Comparison of ENCODE assay signal across 7 cellular contexts in the genomic region with DNA sequence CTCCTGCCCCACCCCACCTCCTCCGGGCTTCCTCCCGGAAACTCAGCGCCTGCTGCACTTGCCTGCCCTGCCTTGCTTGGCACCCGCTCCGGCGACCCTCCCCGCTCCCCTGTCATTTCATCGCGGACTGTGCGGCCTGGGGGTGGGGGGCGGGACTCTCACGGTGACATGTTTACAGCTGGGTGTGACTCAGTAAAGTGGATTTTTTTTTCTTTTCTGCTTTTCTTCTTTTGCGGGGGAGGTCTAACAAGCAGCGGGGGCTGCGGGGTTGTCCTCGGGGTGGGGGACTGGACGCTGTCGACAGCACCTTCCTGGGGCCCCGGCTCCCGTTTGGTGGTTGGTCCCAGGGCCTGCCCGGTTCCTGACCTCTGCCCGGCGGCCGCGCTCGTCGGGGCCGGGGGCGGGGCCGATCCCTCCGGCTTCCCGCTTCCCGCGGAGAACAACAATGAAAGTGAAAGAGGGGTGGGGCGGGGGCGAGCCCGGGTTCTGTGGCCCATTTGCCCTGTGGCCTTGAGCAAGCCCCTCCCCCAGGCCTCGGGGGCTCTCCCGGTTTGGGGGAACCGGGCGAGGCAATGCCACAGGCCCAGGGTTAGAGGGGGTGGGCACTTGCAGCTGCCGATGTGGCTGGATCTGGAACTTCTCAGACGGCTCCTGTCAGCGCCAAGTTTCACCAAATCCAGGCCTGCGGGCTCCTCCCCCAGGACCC. TPM values are rescaled to one million over a fixed set of nuclear protein-coding genes. Genes with fewer than 3 reads are reported as not detected.
DNase-seq lines count a peak whose midpoint lies in the region; ATAC-seq and TF ChIP-seq lines count a peak whose summit lies in the region.

No MANE protein-coding gene starts in this region.

- no peak for TF ChIP-seq POLR2A in esophagus muscularis mucosa (IDR thresholded peaks at IDR 0.05; ENCODE audit: low read depth)

- TF ChIP-seq EP300 in esophagus muscularis mucosa (IDR thresholded peaks at IDR 0.05) = no peak

- H3K27ac ChIP-seq in esophagus muscularis mucosa (replicated peaks in 1 of 4) (peak overlapping the region; percentile 57 to 80 (median 76)), thymus (ENCODE audit: low read depth) (peak overlapping the region; percentile 76)

- no peak for TF ChIP-seq CTCF in GM20000 (IDR thresholded peaks at IDR 0.05; ENCODE audit: extremely low read depth, missing control alignments)
- TF ChIP-seq CTCF in esophagus muscularis mucosa (IDR thresholded peaks at IDR 0.05) = no peak
- no peak for TF ChIP-seq CTCF in nephron (IDR thresholded peaks at IDR 0.05; ENCODE audit: unreplicated experiment in 3 of 3)

- H3K36me3 ChIP-seq in esophagus muscularis mucosa = peaks cover 15 to 31% (median 29%) of the 10 kb centered on the region in 4 donors
- peaks cover 28% of the 10 kb centered on the region for H3K36me3 ChIP-seq in thymus (ENCODE audit: control insufficient read depth, insufficient read depth)

- peaks cover 22% of the 10 kb centered on the region for H3K36me3 Mint-ChIP-seq in nephron (ENCODE audit: low read depth)

- intact Hi-C loops in esophagus muscularis mucosa (cut with DNase I) = no loop called here

- H3K9me3 Mint-ChIP-seq in nephron = no peaks in the 10 kb centered on the region

- under 1% methylated on average over 18 of the region's 45 CpGs for WGBS in esophagus muscularis mucosa
- WGBS in thymus = 1% methylated on average over 45 of the region's 45 CpGs

- no peaks in the 10 kb centered on the region for H3K9me3 ChIP-seq in esophagus muscularis mucosa
- no peaks in the 10 kb centered on the region for H3K9me3 ChIP-seq in thymus (ENCODE audit: control insufficient read depth)

- peaks cover under 1% of the 10 kb centered on the region for H3K27me3 Mint-ChIP-seq in nephron (ENCODE audit: low read depth)

- H3K4me3 Mint-ChIP-seq in nephron = peak overlapping the region; percentile 78 to 86 (median 84)

- H3K27me3 ChIP-seq in esophagus muscularis mucosa (peaks cover 0 to 50% (median 25%) of the 10 kb centered on the region in 4 donors), thymus (ENCODE audit: control insufficient read depth, insufficient read depth) (peaks cover 12% of the 10 kb centered on the region)

- H3K27ac Mint-ChIP-seq in nephron = peak overlapping the region; percentile 48 to 87 (median 70)

- peak overlapping the region; percentile 63 to 74 (median 66) for H3K4me3 ChIP-seq in esophagus muscularis mucosa
- peak overlapping the region; percentile 59 for H3K4me3 ChIP-seq in thymus (ENCODE audit: low read length)

- H3K4me1 Mint-ChIP-seq in nephron = no peaks in the 10 kb centered on the region

- ATAC-seq in HG03439 (IDR thresholded peaks at IDR 0.05; ENCODE audit: unreplicated experiment) = no peak

- H3K4me1 ChIP-seq in esophagus muscularis mucosa (peaks cover 12 to 42% (median 35%) of the 10 kb centered on the region in 4 donors), thymus (ENCODE audit: control insufficient read depth, insufficient read depth, low read length) (peaks cover 10% of the 10 kb centered on the region)

- DNase-seq in GM20000 (ENCODE audit: low spot score) (peak; percentile 87), NCI-H2171 treated with DMSO at 0.1 percent for 48 hours (lab: John Stamatoyannopoulos, UW) (peak; percentile 59), activated T-cell treated with anti-CD3 and anti-CD28 coated beads for 24 hours (ENCODE audit: low read depth) (peak; percentile 51), esophagus muscularis mucosa (ENCODE audit: extremely low spot score) (peak; percentile 86)

RNA-seq across cellular contexts. Expression of gene MDK, which starts 1.0 kb away (rescaled TPM):
- 10 to 100 TPM in 3 of 4 donors, 1 to 10 TPM in 1; 1.2 to 12.8 (median 11.8) TPM for total RNA-seq in esophagus muscularis mucosa
- 150 TPM for polyA plus RNA-seq in thymus

RNA-seq across cellular contexts. Expression of gene CHRM4, which starts 11.1 kb away (rescaled TPM):
- 1 to 10 TPM in 2 of 4 donors, under 1 TPM in 2; 0.34 to 1.5 (median 1.0) TPM for total RNA-seq in esophagus muscularis mucosa
- polyA plus RNA-seq in thymus = 0.23 TPM

RNA-seq across cellular contexts. Expression of gene DGKZ, which starts 33.2 kb away (rescaled TPM):
- total RNA-seq in esophagus muscularis mucosa = 10 to 100 TPM; 39.4 to 85.8 (median 55.4) TPM
- polyA plus RNA-seq in thymus = 139 TPM
